Comparison of ENCODE assay signal across 11 cellular contexts in the genomic region with DNA sequence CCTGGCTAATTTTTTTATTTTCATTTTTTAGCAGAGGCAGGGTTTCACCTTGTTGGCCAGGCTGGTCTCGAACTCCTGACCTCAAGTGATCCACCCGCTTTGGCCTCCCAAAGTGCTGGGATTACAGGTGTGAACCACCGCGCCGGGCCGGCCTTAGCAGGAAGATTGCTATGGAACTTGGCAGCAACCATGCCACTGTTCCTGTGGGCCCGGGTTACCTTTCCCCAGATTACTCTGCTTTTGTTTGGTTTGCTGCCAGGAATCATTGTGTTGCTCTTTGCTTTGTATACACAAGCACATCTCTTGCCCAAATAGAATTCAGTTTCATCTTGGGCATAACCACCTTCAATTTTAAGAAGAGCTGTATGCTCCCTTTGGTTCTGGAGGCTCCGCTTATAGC. TPM values are rescaled to one million over a fixed set of nuclear protein-coding genes. Genes with fewer than 3 reads are reported as not detected.
"Had no signal": no experiment of that assay in that cellular context is flagged by ENCODE, and none has a peak within 500 bp of the region (broad histone marks: within the 10 kb centered on the region; RNA-seq: fewer than 3 reads in every experiment).

No MANE protein-coding gene starts in this region.

RNA-seq across cellular contexts. Expression of gene SLC35D3, which starts 51.7 kb away (rescaled TPM):
- total RNA-seq: activated CD4-positive, alpha-beta T cell treated with anti-CD3 and anti-CD28 coated beads, Interleukin-2, amount 10 ng/mL, durations not matched to agents 7 days and 5 days; activated naive CD4-positive, alpha-beta T cell treated with anti-CD3 and anti-CD28 coated beads, Interleukin-2, amount 50 U/mL, for 72 hours; activated naive CD8-positive, alpha-beta T cell treated with anti-CD3 and anti-CD28 coated beads, Interleukin-2, amount 10 ng/mL, durations not matched to agents 7 days and 5 days; activated T-cell treated with anti-CD3 and anti-CD28 coated beads, Interleukin-2, amount 50 U/mL, for 72 hours; ascending aorta; breast epithelium; epithelial cell of proximal tubule; esophagus mucosa; foreskin keratinocyte; gastrocnemius medialis; T-helper 1 cell treated with Interleukin-12 subunit alpha and Interleukin-12 subunit beta and Interleukin-4 antibody, amounts not matched to agents 30 ng/mL and 1 ng/mL, for 36 hours had no signal
- polyA plus RNA-seq: foreskin keratinocyte had no signal
